Comparison of ENCODE assay signal across 8 cellular contexts in the genomic region with DNA sequence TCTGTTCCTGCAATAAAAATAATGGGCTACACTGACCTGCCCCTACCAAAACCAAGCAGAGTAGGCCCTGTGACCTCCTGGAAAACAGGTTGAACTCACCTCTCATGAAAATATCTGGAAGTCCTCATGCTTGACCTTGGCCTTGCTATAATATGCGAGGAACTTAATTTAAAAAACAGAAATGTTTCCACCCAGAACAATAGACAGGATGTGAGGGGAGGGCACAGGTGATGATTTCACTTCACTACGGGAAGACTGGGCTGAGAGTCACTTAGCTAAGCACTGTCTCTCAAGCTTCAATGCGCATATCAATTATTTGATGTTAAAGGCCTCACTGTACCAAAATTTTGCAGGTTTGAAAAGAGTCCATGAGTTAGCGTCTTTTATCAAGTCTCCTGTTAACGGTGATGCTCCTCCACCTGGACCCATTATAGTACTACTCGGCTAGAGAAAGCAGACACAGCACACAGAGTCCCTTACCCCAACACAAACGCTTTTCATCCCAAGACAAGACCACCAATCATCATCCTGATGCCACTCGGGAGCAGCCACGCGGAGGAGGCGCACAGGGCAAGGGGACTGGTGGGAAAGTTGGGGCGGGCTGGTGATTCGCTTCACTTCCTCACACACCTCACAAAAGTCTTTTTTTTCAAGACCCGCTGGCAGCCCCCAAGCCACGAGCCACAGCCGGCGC. TPM values are rescaled to one million over a fixed set of nuclear protein-coding genes. Genes with fewer than 3 reads are reported as not detected.
A peak's percentile ranks its signal among the peaks of the same experiment; 100 is the strongest.
DNase-seq lines count a peak whose midpoint lies in the region; ATAC-seq and TF ChIP-seq lines count a peak whose summit lies in the region.

No MANE protein-coding gene starts in this region.

- peaks cover 8 to 24% of the 10 kb centered on the region in 2 donors for H3K36me3 ChIP-seq in body of pancreas (replicated peaks in 1 of 2; ENCODE audit: insufficient read depth in 1 of 2, low read depth in 2 of 2)

- H3K27ac ChIP-seq in body of pancreas (peak overlapping the region; percentile 85 to 91 (median 90)), temporal lobe (ENCODE audit: low read depth, low read length) (peak overlapping the region; percentile 79)

- intact Hi-C loops in body of pancreas (cut with DNase I) (no loop called here), left colon (cut with DNase I, micrococcal nuclease) (no loop called here)

- DNase-seq in DMS 273 (lab: John Stamatoyannopoulos, UW; ENCODE audit: unreplicated experiment) (peak; percentile 50), DMS 273 treated with DMSO at 0.1 percent for 48 hours (lab: John Stamatoyannopoulos, UW) (no peak), Kasumi-1 (lab: John Stamatoyannopoulos, UW) (peak; percentile 18 to 23), body of pancreas (no peak), left colon (no peak), 8988T (no peak)

- no peaks in the 10 kb centered on the region for H3K27me3 ChIP-seq in body of pancreas

- peaks cover 11% of the 10 kb centered on the region for H3K4me1 ChIP-seq in body of pancreas

- H3K4me3 ChIP-seq in body of pancreas: peak overlapping the region; percentile 64 to 68

- WGBS in body of pancreas, 2 donors: 4 to 6% methylated on average over 17 of the region's 17 CpGs

- ATAC-seq in body of pancreas (peak; percentile 3), left colon (peak; percentile 7), HG02973 (IDR thresholded peaks at IDR 0.05; ENCODE audit: unreplicated experiment) (no peak)

- no peak for TF ChIP-seq POLR2A in body of pancreas (IDR thresholded peaks at IDR 0.05)

- no peak for TF ChIP-seq CTCF in body of pancreas (IDR thresholded peaks at IDR 0.05)

- peaks cover 0 to 9% (median 0%) of the 10 kb centered on the region in 3 donors for H3K9me3 ChIP-seq in body of pancreas

RNA-seq across cellular contexts. Expression of gene ZNF721, which starts 25.9 kb away (rescaled TPM):
- total RNA-seq in body of pancreas (10 to 100 TPM; 23.1 to 42.5 TPM), left colon (10 to 100 TPM; 20.7 to 27.2 TPM), temporal lobe (43.0 TPM)

RNA-seq across cellular contexts. Expression of gene PIGG, which starts 26.0 kb away (rescaled TPM):
- total RNA-seq in body of pancreas (10 to 100 TPM; 53.4 to 66.4 TPM), left colon (10 to 100 TPM; 54.5 to 57.5 TPM), temporal lobe (19.9 TPM)

Comparison
In these comparisons a context has a peak if more than half of its experiments do, and no peak if none do; other contexts are left out.
1. DNase-seq: peak in DMS 273 (single experiment) and Kasumi-1 (2 of 2); none in DMS 273 treated with DMSO at 0.1 percent for 48 hours (single experiment), body of pancreas (0 of 4), left colon (0 of 2) and 8988T (single experiment).